12 cellular contexts compared by ENCODE assay signal in genomic region chr10:96835826-96836365, GRCh38. TPM values are rescaled to one million over a fixed set of nuclear protein-coding genes. Genes with fewer than 3 reads are reported as not detected.
A peak's percentile ranks its signal among the peaks of the same experiment; 100 is the strongest.
DNase-seq lines count a peak whose midpoint lies in the region; ATAC-seq, FAIRE-seq and TF ChIP-seq lines count a peak whose summit lies in the region.
"Had no signal": no experiment of that assay in that cellular context is flagged by ENCODE, and none has a peak within 500 bp of the region (broad histone marks: within the 10 kb centered on the region; RNA-seq: fewer than 3 reads in every experiment).

No MANE protein-coding gene starts in this region.

- no peak overlapping the region for H3K4me3 ChIP-seq in left ventricle myocardium inferior
- H3K4me3 ChIP-seq in HepG2 (replicated peaks in 1 of 3; ENCODE audit: insufficient read depth in 1 of 3, low read depth in 2 of 3, low read length in 3 of 3): peak overlapping the region; percentile 9 to 84 (median 17); a peak in 4 of 6 replicates
- H3K4me3 ChIP-seq in transverse colon: no peak overlapping the region
- H3K4me3 ChIP-seq in lower leg skin (ENCODE audit: low read depth, poor library complexity, severe bottlenecking): no peak overlapping the region
- H3K4me3 ChIP-seq: testis had no signal

- ATAC-seq in left ventricle myocardium superior (no peak), HepG2 (no peak)

- H3K9ac ChIP-seq in HepG2 (ENCODE audit: insufficient read depth, low read depth, low read length): peak overlapping the region; percentile 40; the same call in 1 of the 2 replicates

- TF ChIP-seq EP300 in HepG2 (IDR thresholded peaks at IDR 0.05; ENCODE audit: low read depth in 2 of 2, low read length in 2 of 2): no peak
- TF ChIP-seq EP300 in HepG2 (CRISPR knock-in tag; IDR thresholded peaks at IDR 0.05; ENCODE audit: borderline replicate concordance): no peak
- no peak for TF ChIP-seq EP300 in transverse colon (IDR thresholded peaks at IDR 0.05; ENCODE audit: low read depth)

- H2AFZ ChIP-seq in HepG2 (ENCODE audit: low read length): no peak overlapping the region

- FAIRE-seq in HepG2 (lab: Jason Lieb, UNC): no peak

- H3K9me3 ChIP-seq in left ventricle myocardium inferior (replicated peaks) (no peaks in the 10 kb centered on the region), HepG2 (ENCODE audit: low read length) (no peaks in the 10 kb centered on the region), transverse colon (no peaks in the 10 kb centered on the region)
- H3K9me3 ChIP-seq: testis had no signal

- TF ChIP-seq POLR2A in HepG2 (IDR thresholded peaks at IDR 0.05; ENCODE audit: insufficient read depth in 1 of 2, low read depth in 2 of 2, low read length in 2 of 2): no peak
- TF ChIP-seq POLR2A in transverse colon (IDR thresholded peaks at IDR 0.05): no peak
- no peak for TF ChIP-seq POLR2A in lower leg skin (IDR thresholded peaks at IDR 0.05)

- H3K27me3 Mint-ChIP-seq in activated T-helper 1 cell treated with anti-CD3 and anti-CD28 coated beads, Interleukin-12 subunit alpha, Interleukin-12 subunit beta, Interleukin-2, Interleukin-4 antibody, amounts not matched to agents 30 ng/mL and 10 ng/mL and 1 ng/mL, durations not matched to agents 14 hours and 24 hours and 36 hours (ENCODE audit: insufficient read depth): no peaks in the 10 kb centered on the region

- WGBS in HepG2 (ENCODE audit: low lambda C conversion rate): 50% methylated on average over 1 of the region's 1 CpG
- WGBS in transverse colon (ENCODE audit: low coverage in 1 of 2), 2 donors: 42% methylated on average over 1 of the region's 1 CpG; no CpG with 5 or more reads in 1 of the 2 donors
- WGBS in lower leg skin, 2 donors: 53 to 65% methylated on average over 1 of the region's 1 CpG

- intact Hi-C loops in left ventricle myocardium inferior (cut with micrococcal nuclease): no loop called here
- intact Hi-C loops in left ventricle myocardium superior (cut with micrococcal nuclease): no loop called here
- intact Hi-C loops in activated T-helper 1 cell treated with anti-CD3 and anti-CD28 coated beads, Interleukin-12 subunit alpha, Interleukin-12 subunit beta, Interleukin-2, Interleukin-4 antibody, amounts not matched to agents 30 ng/mL and 10 ng/mL and 1 ng/mL, durations not matched to agents 14 hours and 24 hours and 36 hours (cut with micrococcal nuclease): loop anchor here (10.0 kb wide), 2 partner anchors 459 to 791 kb away; partner anchors contain the start of genes ARHGAP19 and CCNJ
- intact Hi-C loops in HepG2 (cut with micrococcal nuclease; ENCODE audit: unreplicated experiment): no loop called here
- intact Hi-C loops in transverse colon (cut with DNase I; ENCODE audit: low total_unique reads): loop anchor here (10.0 kb wide), 1 partner anchor 461 kb away; no protein-coding TSS in a partner anchor
- intact Hi-C loops in lower leg skin (cut with DNase I; ENCODE audit: low total_unique reads): no loop called here

- DNase-seq in left ventricle myocardium inferior (no peak), left ventricle myocardium superior (no peak), HepG2 (ENCODE audit: low spot score) (no peak), transverse colon (no peak), amygdala (lab: John Stamatoyannopoulos, UW) (no peak), lower leg skin (ENCODE audit: low spot score in 2 of 2) (no peak), DMS 273 (lab: John Stamatoyannopoulos, UW; ENCODE audit: unreplicated experiment) (no peak)
- no peak for DNase-seq in activated T-helper 1 cell treated with anti-CD3 and anti-CD28 coated beads, Interleukin-12 subunit alpha, Interleukin-12 subunit beta, Interleukin-2, Interleukin-4 antibody, amounts not matched to agents 30 ng/mL and 10 ng/mL and 1 ng/mL, durations not matched to agents 14 hours and 24 hours and 36 hours (ENCODE audit: low spot score)
- DNase-seq: endodermal cell, NCI-H2081, SHP77, testis had no signal

- H3K27me3 ChIP-seq in left ventricle myocardium inferior (ENCODE audit: low read depth) (no peaks in the 10 kb centered on the region), HepG2 (ENCODE audit: control insufficient read depth in 1 of 2, insufficient read depth in 2 of 2, low read length in 2 of 2) (no peaks in the 10 kb centered on the region), transverse colon (no peaks in the 10 kb centered on the region)
- H3K27me3 ChIP-seq: testis had no signal

- peak overlapping the region; percentile 7 for H3K4me3 Mint-ChIP-seq in activated T-helper 1 cell treated with anti-CD3 and anti-CD28 coated beads, Interleukin-12 subunit alpha, Interleukin-12 subunit beta, Interleukin-2, Interleukin-4 antibody, amounts not matched to agents 30 ng/mL and 10 ng/mL and 1 ng/mL, durations not matched to agents 14 hours and 24 hours and 36 hours
- H3K4me3 Mint-ChIP-seq: endodermal cell had no signal

- CTCF ChIA-PET in HepG2 (lab: Yijun Ruan, JAX; ENCODE audit: low intra/inter-chr PET ratio, low total read pairs): no interaction called here

- TF ChIP-seq RAD21 in HepG2 (CRISPR knock-in tag; IDR thresholded peaks at IDR 0.05): no peak

- peaks cover 57% of the 10 kb centered on the region for H3K4me1 Mint-ChIP-seq in activated T-helper 1 cell treated with anti-CD3 and anti-CD28 coated beads, Interleukin-12 subunit alpha, Interleukin-12 subunit beta, Interleukin-2, Interleukin-4 antibody, amounts not matched to agents 30 ng/mL and 10 ng/mL and 1 ng/mL, durations not matched to agents 14 hours and 24 hours and 36 hours (ENCODE audit: low read depth)

- peak overlapping the region; percentile 80 for H3K4me2 ChIP-seq in HepG2 (ENCODE audit: low read depth, low read length)

- POLR2A ChIA-PET in HepG2 (lab: Yijun Ruan, JAX): no interaction called here

- no peaks in the 10 kb centered on the region for H3K9me3 Mint-ChIP-seq in activated T-helper 1 cell treated with anti-CD3 and anti-CD28 coated beads, Interleukin-12 subunit alpha, Interleukin-12 subunit beta, Interleukin-2, Interleukin-4 antibody, amounts not matched to agents 30 ng/mL and 10 ng/mL and 1 ng/mL, durations not matched to agents 14 hours and 24 hours and 36 hours
- H3K9me3 Mint-ChIP-seq: endodermal cell had no signal

- no peak for TF ChIP-seq CTCF in left ventricle myocardium inferior (IDR thresholded peaks at IDR 0.05; ENCODE audit: borderline replicate concordance)
- TF ChIP-seq CTCF in HepG2 (CRISPR knock-in tag; IDR thresholded peaks at IDR 0.05): no peak
- no peak for TF ChIP-seq CTCF in transverse colon (IDR thresholded peaks at IDR 0.05)
- TF ChIP-seq CTCF in lower leg skin (IDR thresholded peaks at IDR 0.05): no peak

- in situ Hi-C loops in HepG2 (cut with HindIII; ENCODE audit: extremely low pct_ligation_motif_present, low pct_unique_long_range_greater_than_20kb) (no loop called here), transverse colon (cut with MboI; ENCODE audit: low pct_ligation_motif_present in 1 of 4, low pct_unique_long_range_greater_than_20kb in 1 of 4, low sequenced_read_pairs in 3 of 4) (loop anchor here in 1 of 4 donors (25.0 kb wide), 1 partner anchor 199 kb away; no protein-coding TSS in a partner anchor)

- H3K36me3 Mint-ChIP-seq in activated T-helper 1 cell treated with anti-CD3 and anti-CD28 coated beads, Interleukin-12 subunit alpha, Interleukin-12 subunit beta, Interleukin-2, Interleukin-4 antibody, amounts not matched to agents 30 ng/mL and 10 ng/mL and 1 ng/mL, durations not matched to agents 14 hours and 24 hours and 36 hours (ENCODE audit: low read depth): peaks cover 12% of the 10 kb centered on the region

- H4K20me1 ChIP-seq in HepG2 (ENCODE audit: insufficient read depth, low read length): peaks cover 30% of the 10 kb centered on the region

- no peak overlapping the region for H3K27ac Mint-ChIP-seq in activated T-helper 1 cell treated with anti-CD3 and anti-CD28 coated beads, Interleukin-12 subunit alpha, Interleukin-12 subunit beta, Interleukin-2, Interleukin-4 antibody, amounts not matched to agents 30 ng/mL and 10 ng/mL and 1 ng/mL, durations not matched to agents 14 hours and 24 hours and 36 hours

- BruUV-seq in HepG2 (replicated peaks; lab: Mats Ljungman, UMichigan): no TSS peak

- H3K79me2 ChIP-seq in HepG2 (ENCODE audit: insufficient read depth, low read length): peaks cover 76% of the 10 kb centered on the region

- H3K27ac ChIP-seq in left ventricle myocardium inferior (replicated peaks) (peak overlapping the region; percentile 41), HepG2 (ENCODE audit: extremely low read length, insufficient read depth, low read length) (peak overlapping the region; percentile 32), transverse colon (peak overlapping the region in 3 of 4 donors; percentile 3 to 97 (median 30))

- H3K36me3 ChIP-seq in left ventricle myocardium inferior (no peaks in the 10 kb centered on the region), HepG2 (replicated peaks in 1 of 2; ENCODE audit: control insufficient read depth in 1 of 2, insufficient read depth in 2 of 2, low read length in 2 of 2) (no peaks in the 10 kb centered on the region; a peak in 1 of 5 replicates), transverse colon (no peaks in the 10 kb centered on the region)

- H3K4me1 ChIP-seq in left ventricle myocardium inferior: peaks cover 86% of the 10 kb centered on the region
- peaks cover 70% of the 10 kb centered on the region for H3K4me1 ChIP-seq in HepG2 (ENCODE audit: insufficient read depth, low read length)
- H3K4me1 ChIP-seq in transverse colon: peaks cover 23 to 63% (median 38%) of the 10 kb centered on the region in 4 donors

RNA-seq across cellular contexts. Expression of gene LCOR, which starts 3.8 kb away (rescaled TPM):
- 18.9 TPM for total RNA-seq in left ventricle myocardium inferior
- total RNA-seq in left ventricle myocardium superior: 19.8 TPM
- 26.2 and 31.9 TPM in 2 replicates for total RNA-seq in activated T-helper 1 cell treated with anti-CD3 and anti-CD28 coated beads, Interleukin-12 subunit alpha, Interleukin-12 subunit beta, Interleukin-2, Interleukin-4 antibody, amounts not matched to agents 30 ng/mL and 10 ng/mL and 1 ng/mL, durations not matched to agents 14 hours and 24 hours and 36 hours
- 23.7 and 42.0 TPM in 2 replicates for total RNA-seq in HepG2 (2016; rRNA removed; fragmentation: Illumina TruSeq; extraction: Trizol)
- total RNA-seq in HepG2 (2016; cell fraction: cytosol; rRNA removed; fragmentation: Illumina TruSeq; extraction: Trizol; ENCODE audit: low read depth): 14.6 and 17.2 TPM in 2 replicates
- 20.6 and 37.9 TPM in 2 replicates for total RNA-seq in HepG2 (2016; cell fraction: insoluble cytoplasmic fraction; rRNA removed; fragmentation: Illumina TruSeq; extraction: Trizol)
- total RNA-seq in HepG2 (2016; cell fraction: membrane; rRNA removed; fragmentation: Illumina TruSeq; extraction: Trizol): 11.7 and 11.8 TPM in 2 replicates
- total RNA-seq in HepG2 (2016; cell fraction: nucleus; rRNA removed; fragmentation: Illumina TruSeq; extraction: Trizol): 36.1 and 39.0 TPM in 2 replicates
- polyA plus RNA-seq in HepG2 (2011; rRNA removed): 11.3 and 12.4 TPM in 2 replicates
- 4.5 and 6.9 TPM in 2 replicates for polyA plus RNA-seq in HepG2 (2011; cell fraction: cytosol; rRNA removed)
- 10.7 and 11.7 TPM in 2 replicates for polyA plus RNA-seq in HepG2 (2011; cell fraction: nucleus; rRNA removed)
- 16.3 and 18.9 TPM in 2 replicates for polyA plus RNA-seq in HepG2 (2012)
- 0.26 and 1.4 TPM in 2 replicates for polyA plus RNA-seq in HepG2 (2016; cell fraction: cytosol; fragmentation: Illumina TruSeq; extraction: Trizol; ENCODE audit: low read depth)
- 15.9 and 16.4 TPM in 2 replicates for polyA plus RNA-seq in HepG2 (2016; cell fraction: insoluble cytoplasmic fraction; fragmentation: Illumina TruSeq; extraction: Trizol; ENCODE audit: low read depth)
- 1.9 TPM in 2 replicates for polyA plus RNA-seq in HepG2 (2016; cell fraction: membrane; fragmentation: Illumina TruSeq; extraction: Trizol; ENCODE audit: low read depth)
- 16.7 and 17.4 TPM in 2 replicates for polyA plus RNA-seq in HepG2 (2016; cell fraction: nucleus; fragmentation: Illumina TruSeq; extraction: Trizol; ENCODE audit: insufficient read depth, low read depth)
- polyA minus RNA-seq in HepG2 (2011; rRNA and poly(A)+ RNA removed; ENCODE audit: low replicate concordance): 25.3 and 37.1 TPM in 2 replicates
- polyA minus RNA-seq in HepG2 (2011; cell fraction: cytosol; rRNA and poly(A)+ RNA removed): 37.0 and 39.8 TPM in 2 replicates
- polyA minus RNA-seq in HepG2 (2011; cell fraction: nucleus; rRNA and poly(A)+ RNA removed): 115 and 122 TPM in 2 replicates
- total RNA-seq in transverse colon: 10 to 100 TPM; 47.2 to 86.4 (median 60.0) TPM
- 10 to 100 TPM; 12.5 to 22.0 (median 14.9) TPM for total RNA-seq in lower leg skin

Comparison
In these comparisons a context has a peak if more than half of its experiments do, and no peak if none do; other contexts are left out.
1. H3K4me3 ChIP-seq: peak in HepG2 (3 of 3); none in left ventricle myocardium inferior (single experiment), transverse colon (0 of 4) and lower leg skin (single experiment).
2. intact Hi-C loops: an anchor here in activated T-helper 1 cell treated with anti-CD3 and anti-CD28 coated beads, Interleukin-12 subunit alpha, Interleukin-12 subunit beta, Interleukin-2, Interleukin-4 antibody, amounts not matched to agents 30 ng/mL and 10 ng/mL and 1 ng/mL, durations not matched to agents 14 hours and 24 hours and 36 hours (10.0 kb wide) and transverse colon (10.0 kb wide); none called in left ventricle myocardium inferior, left ventricle myocardium superior, HepG2 and lower leg skin.
3. Peak in every context shown above with its lines, with median percentiles within 50 percentile points of each other: H3K27ac ChIP-seq.